In genomic region chr12:122064034-122064777, GRCh38 we compare ENCODE assay signal across 1 cellular context.
TF ChIP-seq lines count a peak whose summit lies in the region.

No MANE protein-coding gene starts in this region.

TF ChIP-seq in K562, 482 proteins besides CTCF, POLR2A, EP300 and RAD21 (continued from another document and continues in another):
- TF ChIP-seq, protein P1, sequence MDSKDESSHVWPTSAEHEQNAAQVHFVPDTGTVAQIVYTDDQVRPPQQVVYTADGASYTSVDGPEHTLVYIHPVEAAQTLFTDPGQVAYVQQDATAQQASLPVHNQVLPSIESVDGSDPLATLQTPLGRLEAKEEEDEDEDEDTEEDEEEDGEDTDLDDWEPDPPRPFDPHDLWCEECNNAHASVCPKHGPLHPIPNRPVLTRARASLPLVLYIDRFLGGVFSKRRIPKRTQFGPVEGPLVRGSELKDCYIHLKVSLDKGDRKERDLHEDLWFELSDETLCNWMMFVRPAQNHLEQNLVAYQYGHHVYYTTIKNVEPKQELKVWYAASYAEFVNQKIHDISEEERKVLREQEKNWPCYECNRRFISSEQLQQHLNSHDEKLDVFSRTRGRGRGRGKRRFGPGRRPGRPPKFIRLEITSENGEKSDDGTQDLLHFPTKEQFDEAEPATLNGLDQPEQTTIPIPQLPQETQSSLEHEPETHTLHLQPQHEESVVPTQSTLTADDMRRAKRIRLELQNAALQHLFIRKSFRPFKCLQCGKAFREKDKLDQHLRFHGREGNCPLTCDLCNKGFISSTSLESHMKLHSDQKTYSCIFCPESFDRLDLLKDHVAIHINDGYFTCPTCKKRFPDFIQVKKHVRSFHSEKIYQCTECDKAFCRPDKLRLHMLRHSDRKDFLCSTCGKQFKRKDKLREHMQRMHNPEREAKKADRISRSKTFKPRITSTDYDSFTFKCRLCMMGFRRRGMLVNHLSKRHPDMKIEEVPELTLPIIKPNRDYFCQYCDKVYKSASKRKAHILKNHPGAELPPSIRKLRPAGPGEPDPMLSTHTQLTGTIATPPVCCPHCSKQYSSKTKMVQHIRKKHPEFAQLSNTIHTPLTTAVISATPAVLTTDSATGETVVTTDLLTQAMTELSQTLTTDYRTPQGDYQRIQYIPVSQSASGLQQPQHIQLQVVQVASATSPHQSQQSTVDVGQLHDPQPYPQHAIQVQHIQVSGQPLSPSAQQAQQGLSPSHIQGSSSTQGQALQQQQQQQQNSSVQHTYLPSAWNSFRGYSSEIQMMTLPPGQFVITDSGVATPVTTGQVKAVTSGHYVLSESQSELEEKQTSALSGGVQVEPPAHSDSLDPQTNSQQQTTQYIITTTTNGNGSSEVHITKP (IDR thresholded peaks at IDR 0.05; ENCODE audit: partially characterized antibody), result no peak
- TF ChIP-seq SAFB (IDR thresholded peaks at IDR 0.05; ENCODE audit: borderline replicate concordance, low read depth, low read length) (no peak), ZNF780A (CRISPR knock-in tag; IDR thresholded peaks at IDR 0.05) (no peak), ZBTB40 (IDR thresholded peaks at IDR 0.05) (0 out of 2 replicates have a peak, but pooled peaks have one; percentile 34), ZBTB40 (CRISPR knock-in tag; IDR thresholded peaks at IDR 0.05) (no peak), CREM (IDR thresholded peaks at IDR 0.05; ENCODE audit: low read depth) (peak; percentile 79), ZBTB8A (IDR thresholded peaks at IDR 0.05; ENCODE audit: partially characterized antibody) (no peak), ZNF384 (IDR thresholded peaks at IDR 0.05; ENCODE audit: low read depth, low read length) (peak; percentile 32), HSF4 (CRISPR knock-in tag; IDR thresholded peaks at IDR 0.05; ENCODE audit: borderline replicate concordance) (no peak), ZSCAN29 (IDR thresholded peaks at IDR 0.05) (no peak), NEUROD1 (IDR thresholded peaks at IDR 0.05; ENCODE audit: borderline replicate concordance, low read depth, low read length, partially characterized antibody) (peak; percentile 82), HNRNPK (IDR thresholded peaks at IDR 0.05; ENCODE audit: low read depth, low read length, poor library complexity, severe bottlenecking) (no peak), THAP7 (CRISPR knock-in tag; IDR thresholded peaks at IDR 0.05) (no peak), POLR2H (tag; IDR thresholded peaks at IDR 0.05; ENCODE audit: low read depth) (peak; percentile 86), MYBL2 (IDR thresholded peaks at IDR 0.05; ENCODE audit: low read depth) (no peak), MYBL2 (CRISPR knock-in tag; IDR thresholded peaks at IDR 0.05; ENCODE audit: borderline replicate concordance) (no peak), SMAD1 (IDR thresholded peaks at IDR 0.05; ENCODE audit: low read depth, low read length, partially characterized antibody) (peak; percentile 58), CSDE1 (IDR thresholded peaks at IDR 0.05) (no peak), SRSF1 (IDR thresholded peaks at IDR 0.05; ENCODE audit: low read depth, low read length) (no peak), ZBTB43 (CRISPR knock-in tag; IDR thresholded peaks at IDR 0.05) (no peak), SMAD3 (CRISPR knock-in tag; conservative IDR thresholded peaks at IDR 0.05) (peak; percentile 84), ZNF77 (CRISPR knock-in tag; IDR thresholded peaks at IDR 0.05) (no peak), ZBTB49 (CRISPR knock-in tag; IDR thresholded peaks at IDR 0.05; ENCODE audit: borderline replicate concordance) (no peak), PHF20 (IDR thresholded peaks at IDR 0.05; ENCODE audit: partially characterized antibody) (peak; percentile 42), ZNF3 (CRISPR knock-in tag; IDR thresholded peaks at IDR 0.05) (no peak), MTA1 (IDR thresholded peaks at IDR 0.05; ENCODE audit: borderline replicate concordance) (no peak; the same call in 1 of the 2 replicates), ARNT (IDR thresholded peaks at IDR 0.05) (0 out of 4 replicates have a peak, but pooled peaks of 1 of the 2 experiments have one; percentile 18), HCFC1 (IDR thresholded peaks at IDR 0.05; ENCODE audit: low read depth, low read length) (peak; percentile 55; the same call in 1 of the 2 replicates), EGR1 (conservative IDR thresholded peaks at IDR 0.05) (no peak), ZNF316 (IDR thresholded peaks at IDR 0.05) (no peak), RNF219 (CRISPR knock-in tag; IDR thresholded peaks at IDR 0.05) (no peak), EP400 (IDR thresholded peaks at IDR 0.05) (peak; percentile 99), RBM15 (IDR thresholded peaks at IDR 0.05; ENCODE audit: insufficient read depth, low read length) (no peak), SPI1 (IDR thresholded peaks at IDR 0.05; ENCODE audit: borderline replicate concordance, low read depth, low read length) (no peak), PCBP2 (IDR thresholded peaks at IDR 0.05; ENCODE audit: low read depth, low read length, poor library complexity, severe bottlenecking) (no peak), ZFP36 (IDR thresholded peaks at IDR 0.05; ENCODE audit: low read depth, low read length, partially characterized antibody) (peak; percentile 74), RBM17 (IDR thresholded peaks at IDR 0.05; ENCODE audit: borderline replicate concordance, low read depth, low read length) (no peak), POLR2AphosphoS5 (IDR thresholded peaks at IDR 0.05; ENCODE audit: control insufficient read depth, insufficient read depth, low read depth, low read length) (peak; percentile 45; the same call in 1 of the 2 replicates), ARID1B (IDR thresholded peaks at IDR 0.05) (no peak), ZNF696 (CRISPR knock-in tag; conservative IDR thresholded peaks at IDR 0.05) (no peak), PRMT5 (CRISPR knock-in tag; IDR thresholded peaks at IDR 0.05) (no peak)
- TF ChIP-seq, protein P2, sequence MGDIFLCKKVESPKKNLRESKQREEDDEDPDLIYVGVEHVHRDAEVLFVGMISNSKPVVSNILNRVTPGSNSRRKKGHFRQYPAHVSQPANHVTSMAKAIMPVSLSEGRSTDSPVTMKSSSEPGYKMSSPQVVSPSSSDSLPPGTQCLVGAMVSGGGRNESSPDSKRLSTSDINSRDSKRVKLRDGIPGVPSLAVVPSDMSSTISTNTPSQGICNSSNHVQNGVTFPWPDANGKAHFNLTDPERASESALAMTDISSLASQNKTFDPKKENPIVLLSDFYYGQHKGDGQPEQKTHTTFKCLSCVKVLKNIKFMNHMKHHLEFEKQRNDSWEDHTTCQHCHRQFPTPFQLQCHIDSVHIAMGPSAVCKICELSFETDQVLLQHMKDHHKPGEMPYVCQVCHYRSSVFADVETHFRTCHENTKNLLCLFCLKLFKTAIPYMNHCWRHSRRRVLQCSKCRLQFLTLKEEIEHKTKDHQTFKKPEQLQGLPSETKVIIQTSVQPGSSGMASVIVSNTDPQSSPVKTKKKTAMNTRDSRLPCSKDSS (IDR thresholded peaks at IDR 0.05; ENCODE audit: low read depth, partially characterized antibody), result no peak
- TF ChIP-seq, protein P3, sequence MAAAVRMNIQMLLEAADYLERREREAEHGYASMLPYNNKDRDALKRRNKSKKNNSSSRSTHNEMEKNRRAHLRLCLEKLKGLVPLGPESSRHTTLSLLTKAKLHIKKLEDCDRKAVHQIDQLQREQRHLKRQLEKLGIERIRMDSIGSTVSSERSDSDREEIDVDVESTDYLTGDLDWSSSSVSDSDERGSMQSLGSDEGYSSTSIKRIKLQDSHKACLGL (CRISPR knock-in tag; IDR thresholded peaks at IDR 0.05; ENCODE audit: borderline replicate concordance, poor library complexity, severe bottlenecking), result peak; percentile 50
